In the genomic region with DNA sequence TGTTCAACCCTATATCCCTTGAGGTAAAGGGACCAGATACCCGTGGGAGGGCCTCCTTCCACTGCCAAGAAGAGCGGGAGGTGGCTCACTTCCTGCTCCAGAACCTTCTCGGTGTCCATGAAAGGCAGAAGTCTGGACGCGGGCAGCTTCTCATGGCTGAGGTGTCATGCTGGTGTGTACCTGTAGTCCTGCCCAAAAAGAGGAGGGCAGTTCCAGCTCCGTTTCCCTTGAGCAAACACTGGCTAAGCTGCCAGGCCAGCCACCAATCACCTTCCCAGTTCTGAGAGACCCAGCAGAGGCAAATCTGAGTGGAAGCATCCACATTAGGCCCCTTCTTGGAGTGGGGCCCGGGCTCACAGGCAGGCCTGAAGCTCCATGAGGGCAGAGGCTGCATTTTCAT, we compare ENCODE assay signal across 14 cellular contexts. TPM values are rescaled to one million over a fixed set of nuclear protein-coding genes. Genes with fewer than 3 reads are reported as not detected.
DNase-seq lines count a peak whose midpoint lies in the region; ATAC-seq and TF ChIP-seq lines count a peak whose summit lies in the region.
"Had no signal": no experiment of that assay in that cellular context is flagged by ENCODE, and none has a peak within 500 bp of the region (broad histone marks: within the 10 kb centered on the region; RNA-seq: fewer than 3 reads in every experiment).

No MANE protein-coding gene starts in this region.

- H3K9me3 ChIP-seq in psoas muscle (no peaks in the 10 kb centered on the region), right lobe of liver (no peaks in the 10 kb centered on the region), vagina (no peaks in the 10 kb centered on the region)

- no peaks in the 10 kb centered on the region for H3K9me3 Mint-ChIP-seq in stimulated activated naive CD8-positive, alpha-beta T cell treated with anti-CD3 and anti-CD28 coated beads, Interleukin-15, Interleukin-2, amounts not matched to agents 100 ng/mL and 50 ng/mL, for 24 hours
- H3K9me3 Mint-ChIP-seq in stimulated activated naive CD8-positive, alpha-beta T cell treated with anti-CD3 and anti-CD28 coated beads, Interleukin-15, amount 100 ng/mL, for 72 hours: no peaks in the 10 kb centered on the region
- H3K9me3 Mint-ChIP-seq: CD4-positive, CD25-positive, alpha-beta regulatory T cell had no signal

- H3K36me3 Mint-ChIP-seq in stimulated activated naive CD8-positive, alpha-beta T cell treated with anti-CD3 and anti-CD28 coated beads, Interleukin-15, Interleukin-2, amounts not matched to agents 100 ng/mL and 50 ng/mL, for 24 hours (ENCODE audit: low read depth): peaks cover 12% of the 10 kb centered on the region

- H3K27me3 ChIP-seq in psoas muscle (ENCODE audit: insufficient read depth in 3 of 3, low read length in 2 of 3) (no peaks in the 10 kb centered on the region), right lobe of liver (no peaks in the 10 kb centered on the region), vagina (no peaks in the 10 kb centered on the region)

- H3K4me3 ChIP-seq in psoas muscle (no peak overlapping the region), right lobe of liver (no peak overlapping the region), vagina (no peak overlapping the region)

- no peak for DNase-seq in stimulated activated naive CD8-positive, alpha-beta T cell treated with anti-CD3 and anti-CD28 coated beads, Interleukin-15, amount 100 ng/mL, for 72 hours
- DNase-seq in psoas muscle (no peak), nucleus accumbens (lab: John Stamatoyannopoulos, UW) (no peak), right lobe of liver (no peak), vagina (ENCODE audit: extremely low spot score in 2 of 2) (no peak)
- DNase-seq: CD4-positive, CD25-positive, alpha-beta regulatory T cell; DMS53; H7; NCI-H1105 treated with DMSO at 0.1 percent for 48 hours; NCI-H1694 treated with DMSO at 0.1 percent for 48 hours; NK-92 treated with Interleukin-12 subunit alpha and Interleukin-12 subunit beta, amount 100 ng/mL, for 24 hours had no signal

- peaks cover 45% of the 10 kb centered on the region for H3K4me1 Mint-ChIP-seq in stimulated activated naive CD8-positive, alpha-beta T cell treated with anti-CD3 and anti-CD28 coated beads, Interleukin-15, Interleukin-2, amounts not matched to agents 100 ng/mL and 50 ng/mL, for 24 hours (ENCODE audit: low read depth)
- H3K4me1 Mint-ChIP-seq in stimulated activated naive CD8-positive, alpha-beta T cell treated with anti-CD3 and anti-CD28 coated beads, Interleukin-15, amount 100 ng/mL, for 72 hours: peaks cover 55% of the 10 kb centered on the region

- H3K4me1 ChIP-seq in psoas muscle (peaks cover 88% of the 10 kb centered on the region), right lobe of liver (peaks cover 0 to 24% (median 2%) of the 10 kb centered on the region in 4 donors), vagina (peaks cover 72% of the 10 kb centered on the region)

- H3K4me3 Mint-ChIP-seq in stimulated activated naive CD8-positive, alpha-beta T cell treated with anti-CD3 and anti-CD28 coated beads, Interleukin-15, Interleukin-2, amounts not matched to agents 100 ng/mL and 50 ng/mL, for 24 hours: no peak overlapping the region
- no peak overlapping the region for H3K4me3 Mint-ChIP-seq in stimulated activated naive CD8-positive, alpha-beta T cell treated with anti-CD3 and anti-CD28 coated beads, Interleukin-15, amount 100 ng/mL, for 72 hours
- H3K4me3 Mint-ChIP-seq: CD4-positive, CD25-positive, alpha-beta regulatory T cell had no signal

- WGBS in psoas muscle, 3 donors: 43 to 62% (median 45%) methylated on average over 7 of the region's 7 CpGs
- WGBS in right lobe of liver (ENCODE audit: insufficient coverage, low coverage, low lambda C conversion rate, missing lambda C conversion rate): 79% methylated on average over 3 of the region's 7 CpGs

- TF ChIP-seq CTCF in VCaP (conservative IDR thresholded peaks at IDR 0.05) (no peak), psoas muscle (IDR thresholded peaks at IDR 0.05) (no peak), right lobe of liver (IDR thresholded peaks at IDR 0.05) (no peak), vagina (IDR thresholded peaks at IDR 0.05) (no peak)

- H3K27me3 Mint-ChIP-seq in stimulated activated naive CD8-positive, alpha-beta T cell treated with anti-CD3 and anti-CD28 coated beads, Interleukin-15, Interleukin-2, amounts not matched to agents 100 ng/mL and 50 ng/mL, for 24 hours: no peaks in the 10 kb centered on the region
- no peaks in the 10 kb centered on the region for H3K27me3 Mint-ChIP-seq in stimulated activated naive CD8-positive, alpha-beta T cell treated with anti-CD3 and anti-CD28 coated beads, Interleukin-15, amount 100 ng/mL, for 72 hours
- H3K27me3 Mint-ChIP-seq: CD4-positive, CD25-positive, alpha-beta regulatory T cell had no signal

- H3K36me3 ChIP-seq in psoas muscle (ENCODE audit: insufficient read depth in 1 of 2, low read depth in 1 of 2): peaks cover 0 to 6% of the 10 kb centered on the region in 2 donors
- H3K36me3 ChIP-seq in right lobe of liver: peaks cover 0 to 14% (median 1%) of the 10 kb centered on the region in 4 donors
- H3K36me3 ChIP-seq in vagina: peaks cover 0 to 17% of the 10 kb centered on the region in 2 donors

- TF ChIP-seq POLR2A in right lobe of liver (IDR thresholded peaks at IDR 0.05) (no peak), vagina (IDR thresholded peaks at IDR 0.05) (no peak)

- intact Hi-C loops in psoas muscle (cut with DNase I): loop anchor here in 1 of 2 donors (2.0 kb wide), 1 partner anchor 40 kb away; no protein-coding TSS in a partner anchor
- intact Hi-C loops in right lobe of liver (cut with DNase I): no loop called here
- intact Hi-C loops in vagina (cut with DNase I): no loop called here

- H3K27ac ChIP-seq in VCaP: peak overlapping the region; percentile 52
- H3K27ac ChIP-seq in psoas muscle: peak overlapping the region; percentile 99
- H3K27ac ChIP-seq in right lobe of liver: no peak overlapping the region
- no peak overlapping the region for H3K27ac ChIP-seq in vagina

- peak overlapping the region; percentile 70 for H3K27ac Mint-ChIP-seq in stimulated activated naive CD8-positive, alpha-beta T cell treated with anti-CD3 and anti-CD28 coated beads, Interleukin-15, Interleukin-2, amounts not matched to agents 100 ng/mL and 50 ng/mL, for 24 hours
- H3K27ac Mint-ChIP-seq in stimulated activated naive CD8-positive, alpha-beta T cell treated with anti-CD3 and anti-CD28 coated beads, Interleukin-15, amount 100 ng/mL, for 72 hours: no peak overlapping the region
- H3K27ac Mint-ChIP-seq: CD4-positive, CD25-positive, alpha-beta regulatory T cell had no signal

- no peak for ATAC-seq in stimulated activated naive CD8-positive, alpha-beta T cell treated with anti-CD3 and anti-CD28 coated beads, Interleukin-15, amount 100 ng/mL, for 72 hours
- ATAC-seq in psoas muscle (no peak), right lobe of liver (no peak), GM21526 (IDR thresholded peaks at IDR 0.05; ENCODE audit: low FRiP score, unreplicated experiment) (no peak)

RNA-seq across cellular contexts. Expression of gene TMEM11, which starts 5.6 kb away (rescaled TPM):
- 10 to 100 TPM; 52.9 to 78.4 (median 58.6) TPM for total RNA-seq in psoas muscle
- 100 to 1,000 TPM in 2 of 3 donors, 10 to 100 TPM in 1; 89.6 to 159 (median 109) TPM for polyA plus RNA-seq in psoas muscle
- total RNA-seq in right lobe of liver: 10 to 100 TPM; 10.8 to 20.6 (median 11.7) TPM
- 30.2 TPM for total RNA-seq in vagina

RNA-seq across cellular contexts. Expression of gene NATD1, which starts 44.9 kb away (rescaled TPM):
- total RNA-seq in psoas muscle (10 to 100 TPM; 21.6 to 48.0 (median 24.5) TPM), right lobe of liver (1 to 10 TPM; 3.3 to 5.5 (median 4.7) TPM), vagina (4.2 TPM)
- polyA plus RNA-seq in psoas muscle: 10 to 100 TPM in 2 of 3 donors, 1 to 10 TPM in 1; 4.7 to 15.1 (median 10.5) TPM

Comparison
In these comparisons a context has a peak if more than half of its experiments do, and no peak if none do; other contexts are left out.
1. H3K27ac ChIP-seq: peak in VCaP (single experiment) and psoas muscle (single experiment); none in right lobe of liver (0 of 3) and vagina (single experiment).